Comparison of ENCODE assay signal across 21 cellular contexts in genomic region chr12:124232654-124232987, GRCh38.
DNase-seq lines count a peak whose midpoint lies in the region; ATAC-seq and TF ChIP-seq lines count a peak whose summit lies in the region.
"Had no signal": no experiment of that assay in that cellular context is flagged by ENCODE, and none has a peak within 500 bp of the region (broad histone marks: within the 10 kb centered on the region; RNA-seq: fewer than 3 reads in every experiment).

No MANE protein-coding gene starts in this region.

- peak; percentile 90 for DNase-seq in NCI-H82 treated with DMSO at 0.1 percent for 48 hours (lab: John Stamatoyannopoulos, UW; ENCODE audit: unreplicated experiment)
- DNase-seq in NCI-H82 (lab: John Stamatoyannopoulos, UW) = no peak
- no peak for DNase-seq in epithelial cell of prostate (ENCODE audit: low read depth, low spot score)
- no peak for DNase-seq in osteoblast (ENCODE audit: insufficient read length, low spot score, missing footprints)
- no peak for DNase-seq in CD4-positive, alpha-beta T cell
- DNase-seq in NCI-H2081 (lab: John Stamatoyannopoulos, UW) = no peak
- DNase-seq: activated CD4-positive, alpha-beta T cell treated with anti-CD3 and anti-CD28 coated beads for 48 hours; activated naive CD4-positive, alpha-beta T cell treated with anti-CD3 and anti-CD28 coated beads, Interleukin-2, amount 10 ng/mL, durations not matched to agents 7 days and 5 days; caudate nucleus; HFFc6; hypothalamus; naive thymus-derived CD8-positive, alpha-beta T cell; ovary; sigmoid colon; stimulated activated CD4-positive, alpha-beta T cell treated with anti-CD3 and anti-CD28 coated beads, Interleukin-2, amount 100 ng/mL, for 24 hours; T-cell had no signal

- TF ChIP-seq CTCF in osteoblast (IDR thresholded peaks at IDR 0.05; ENCODE audit: extremely low read depth, low read depth, low read length) = no peak
- no peak for TF ChIP-seq CTCF in CD4-positive, alpha-beta T cell (IDR thresholded peaks at IDR 0.05)

- peaks cover 8% of the 10 kb centered on the region for H3K9me3 Mint-ChIP-seq in CD4-positive, alpha-beta T cell

- peaks cover 48% of the 10 kb centered on the region for H3K4me1 ChIP-seq in osteoblast (ENCODE audit: insufficient read depth, low read length)
- H3K4me1 ChIP-seq: sigmoid colon had no signal

- no peaks in the 10 kb centered on the region for H3K36me3 ChIP-seq in osteoblast (ENCODE audit: insufficient read depth, low read length)
- H3K36me3 ChIP-seq: ovary, sigmoid colon, thoracic aorta had no signal

- no peaks in the 10 kb centered on the region for H3K79me2 ChIP-seq in osteoblast (ENCODE audit: insufficient read depth, low read length)

- H3K36me3 Mint-ChIP-seq in CD4-positive, alpha-beta T cell (ENCODE audit: low read depth) = no peaks in the 10 kb centered on the region
- H3K36me3 Mint-ChIP-seq: activated naive CD4-positive, alpha-beta T cell treated with anti-CD3 and anti-CD28 coated beads, Interleukin-2, amount 10 ng/mL, durations not matched to agents 7 days and 5 days; T-cell had no signal

- H2AFZ ChIP-seq in osteoblast (ENCODE audit: low read length) = peak overlapping the region; percentile 34

- no peaks in the 10 kb centered on the region for H4K20me1 ChIP-seq in osteoblast (ENCODE audit: insufficient read depth, low read length)

- peaks cover 4% of the 10 kb centered on the region for H3K9me3 ChIP-seq in osteoblast (ENCODE audit: low read depth, low read length)
- no peaks in the 10 kb centered on the region for H3K9me3 ChIP-seq in CD4-positive, alpha-beta T cell (ENCODE audit: control insufficient read depth, low read length)
- H3K9me3 ChIP-seq: ovary, sigmoid colon, thoracic aorta had no signal

- H3K27me3 ChIP-seq in osteoblast (ENCODE audit: insufficient read depth, low read length) = no peaks in the 10 kb centered on the region
- no peaks in the 10 kb centered on the region for H3K27me3 ChIP-seq in CD4-positive, alpha-beta T cell (ENCODE audit: control insufficient read depth, insufficient read depth, low read length)
- H3K27me3 ChIP-seq: ovary, sigmoid colon had no signal

- H3K27ac ChIP-seq in epithelial cell of prostate = peak overlapping the region; percentile 83
- H3K27ac ChIP-seq in osteoblast (ENCODE audit: low read depth, low read length) = peak overlapping the region; percentile 88
- no peak overlapping the region for H3K27ac ChIP-seq in CD4-positive, alpha-beta T cell (ENCODE audit: low read depth, low read length)
- H3K27ac ChIP-seq: KMS-11, ovary, sigmoid colon, thoracic aorta had no signal

- CTCF ChIA-PET in CD4-positive, alpha-beta T cell (lab: Charles Lee) = no interaction called here

- H3K27ac Mint-ChIP-seq in CD4-positive, alpha-beta T cell = no peak overlapping the region
- H3K27ac Mint-ChIP-seq: activated naive CD4-positive, alpha-beta T cell treated with anti-CD3 and anti-CD28 coated beads, Interleukin-2, amount 10 ng/mL, durations not matched to agents 7 days and 5 days; naive thymus-derived CD8-positive, alpha-beta T cell; stimulated activated memory B cell treated with anti-CD40 and anti-IgM and Interleukin-4, amounts not matched to agents 10 μg/mL and 1 μg/mL and 100 μg/mL, for 72 hours; T-cell had no signal

- POLR2A ChIA-PET in CD4-positive, alpha-beta T cell (lab: Charles Lee) = no interaction called here

- no peak for ATAC-seq in CD4-positive, alpha-beta T cell (ENCODE audit: poor library complexity)
- ATAC-seq in HG03342 (IDR thresholded peaks at IDR 0.05; ENCODE audit: unreplicated experiment) (no peak), GM19324 (IDR thresholded peaks at IDR 0.05; ENCODE audit: low FRiP score, unreplicated experiment) (no peak)
- ATAC-seq: naive thymus-derived CD8-positive, alpha-beta T cell; stimulated activated memory B cell treated with anti-CD40 and anti-IgM and Interleukin-4, amounts not matched to agents 10 μg/mL and 1 μg/mL and 100 μg/mL, for 72 hours; T-cell had no signal

- H3K4me2 ChIP-seq in osteoblast (ENCODE audit: insufficient read depth, low read length) = no peak overlapping the region
- H3K4me2 ChIP-seq: KMS-11 had no signal

- H3K4me1 Mint-ChIP-seq in CD4-positive, alpha-beta T cell (ENCODE audit: low read depth) = no peaks in the 10 kb centered on the region
- H3K4me1 Mint-ChIP-seq: activated naive CD4-positive, alpha-beta T cell treated with anti-CD3 and anti-CD28 coated beads, Interleukin-2, amount 10 ng/mL, durations not matched to agents 7 days and 5 days; stimulated activated memory B cell treated with anti-CD40 and anti-IgM and Interleukin-4, amounts not matched to agents 10 μg/mL and 1 μg/mL and 100 μg/mL, for 72 hours; T-cell had no signal

- H3K4me3 ChIP-seq in osteoblast (ENCODE audit: insufficient read depth, low read length) = no peak overlapping the region
- H3K4me3 ChIP-seq: ovary, sigmoid colon, thoracic aorta had no signal

- peaks cover 8% of the 10 kb centered on the region for H3K27me3 Mint-ChIP-seq in CD4-positive, alpha-beta T cell
- H3K27me3 Mint-ChIP-seq: stimulated activated memory B cell treated with anti-CD40 and anti-IgM and Interleukin-4, amounts not matched to agents 10 μg/mL and 1 μg/mL and 100 μg/mL, for 72 hours had no signal

- H3K4me3 Mint-ChIP-seq in CD4-positive, alpha-beta T cell = no peak overlapping the region
- H3K4me3 Mint-ChIP-seq: activated naive CD4-positive, alpha-beta T cell treated with anti-CD3 and anti-CD28 coated beads, Interleukin-2, amount 10 ng/mL, durations not matched to agents 7 days and 5 days; naive thymus-derived CD8-positive, alpha-beta T cell; stimulated activated memory B cell treated with anti-CD40 and anti-IgM and Interleukin-4, amounts not matched to agents 10 μg/mL and 1 μg/mL and 100 μg/mL, for 72 hours; T-cell had no signal

- intact Hi-C loops in CD4-positive, alpha-beta T cell (cut with DNase I, micrococcal nuclease) = no loop called here
